In genomic region chr16:51682905-51683304, GRCh38 we compare ENCODE assay signal across 22 cellular contexts.
"Had no signal": no experiment of that assay in that cellular context is flagged by ENCODE, and none has a peak within 500 bp of the region (broad histone marks: within the 10 kb centered on the region; RNA-seq: fewer than 3 reads in every experiment).

No MANE protein-coding gene starts in this region.

- H3K4me1 ChIP-seq: adrenal gland, body of pancreas, breast epithelium had no signal

- DNase-seq: activated CD4-positive, alpha-beta memory T cell treated with anti-CD3 and anti-CD28 coated beads for 36 hours; activated CD4-positive, alpha-beta T cell treated with anti-CD3 and anti-CD28 coated beads for 36 hours; activated CD4-positive, alpha-beta T cell treated with anti-CD3 and anti-CD28 coated beads, Interleukin-2, amount 50 U/mL, for 1 hour; activated CD8-positive, alpha-beta memory T cell treated with anti-CD3 and anti-CD28 coated beads, Interleukin-2, amount 50 U/mL, for 4 hours; activated gamma-delta T cell treated with Interleukin-2 at 50 U/mL for 16 hours; activated naive CD4-positive, alpha-beta T cell treated with anti-CD3 and anti-CD28 coated beads for 36 hours; activated T-cell treated with anti-CD3 and anti-CD28 coated beads for 4 hours; activated T-cell treated with anti-CD3 and anti-CD28 coated beads, Interleukin-2, amount 50 U/mL, for 4 hours; adrenal gland; body of pancreas; NCI-H1092 treated with DMSO at 0.1 percent for 48 hours; NCI-H1417; NCI-H146; NCI-H187 treated with DMSO at 0.1 percent for 48 hours; NCI-H2081; NCI-H226; NCI-H524 treated with DMSO at 0.1 percent for 48 hours; Right ventricle myocardium superior; T1000 had no signal

- H3K36me3 ChIP-seq: adrenal gland, breast epithelium had no signal

- H3K27me3 ChIP-seq: adrenal gland, body of pancreas, breast epithelium had no signal

- H3K9me3 ChIP-seq: adrenal gland, body of pancreas, breast epithelium had no signal

- H3K27ac ChIP-seq: adrenal gland, body of pancreas, breast epithelium had no signal

- H3K4me3 ChIP-seq: adrenal gland, body of pancreas, breast epithelium had no signal

- ATAC-seq: activated CD4-positive, alpha-beta T cell treated with anti-CD3 and anti-CD28 coated beads for 36 hours; activated CD4-positive, CD25-positive, alpha-beta regulatory T cell treated with anti-CD3 and anti-CD28 coated beads, Interleukin-2, amount 50 U/mL, for 24 hours; activated naive CD4-positive, alpha-beta T cell treated with anti-CD3 and anti-CD28 coated beads, Interleukin-2, amount 50 U/mL, for 72 hours; activated T-cell treated with anti-CD3 and anti-CD28 coated beads, Interleukin-2, amount 50 U/mL, for 4 hours; body of pancreas had no signal
